Comparison of ENCODE assay signal across 12 cellular contexts in the genomic region with DNA sequence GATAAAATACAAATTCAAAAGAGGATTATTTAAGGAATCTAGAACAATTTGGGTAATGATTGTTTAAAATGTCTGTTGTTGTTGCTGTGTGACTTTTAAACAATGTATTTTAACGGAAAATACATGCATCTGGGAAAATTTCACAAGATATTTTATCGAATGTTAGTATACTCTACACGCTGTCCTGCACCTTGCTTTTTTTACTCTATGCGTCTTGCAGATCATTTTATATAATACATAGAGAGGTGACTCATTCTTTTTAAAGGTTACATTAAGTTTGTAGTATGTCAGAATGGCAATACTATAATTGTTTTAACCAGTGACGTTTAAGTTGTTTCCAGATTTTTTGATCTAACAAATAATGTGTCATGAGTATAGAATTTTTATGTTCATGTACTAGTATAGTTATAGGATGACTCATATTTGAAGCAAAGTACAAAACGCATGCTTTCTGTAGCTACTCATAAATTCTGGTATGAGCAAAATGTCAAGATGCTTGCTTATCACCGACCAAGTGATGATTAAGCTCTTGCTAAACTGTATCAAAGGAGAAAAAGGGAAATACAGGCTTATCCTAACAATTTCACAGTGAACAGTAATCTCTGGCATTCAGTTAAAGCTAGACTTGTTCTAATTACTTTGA. TPM values are rescaled to one million over a fixed set of nuclear protein-coding genes. Genes with fewer than 3 reads are reported as not detected.
A peak's percentile ranks its signal among the peaks of the same experiment; 100 is the strongest.
DNase-seq lines count a peak whose midpoint lies in the region; ATAC-seq and TF ChIP-seq lines count a peak whose summit lies in the region.
"Had no signal": no experiment of that assay in that cellular context is flagged by ENCODE, and none has a peak within 500 bp of the region (broad histone marks: within the 10 kb centered on the region; RNA-seq: fewer than 3 reads in every experiment).

No MANE protein-coding gene starts in this region.

- no peak for TF ChIP-seq RAD21 in Ishikawa (IDR thresholded peaks at IDR 0.05; ENCODE audit: low read depth)

- ATAC-seq in HG02973 (IDR thresholded peaks at IDR 0.05; ENCODE audit: unreplicated experiment) (no peak), HG03280 (IDR thresholded peaks at IDR 0.05; ENCODE audit: unreplicated experiment) (no peak)

- H3K4me1 Mint-ChIP-seq in mesothelial cell of epicardium, result peaks cover 23% of the 10 kb centered on the region

- peak; percentile 71 for DNase-seq in AG09319 (ENCODE audit: extremely low read depth, low read depth)
- peak; percentile 40 for DNase-seq in cerebellar cortex (ENCODE audit: low spot score)
- DNase-seq in mesothelial cell of epicardium (ENCODE audit: low spot score in 2 of 2, unreplicated experiment in 2 of 2), result no peak
- DNase-seq in germinal center (ENCODE audit: low spot score), result no peak
- no peak for DNase-seq in stimulated activated CD4-positive, alpha-beta T cell treated with anti-CD3 and anti-CD28 coated beads, Interleukin-12 subunit alpha, Interleukin-12 subunit beta, amount 100 ng/mL, for 4 hours
- DNase-seq: central memory CD4-positive, alpha-beta T cell; NCI-H187 treated with DMSO at 0.1 percent for 48 hours; occipital lobe; SHP77 treated with DMSO at 0.1 percent for 48 hours had no signal

- H3K36me3 Mint-ChIP-seq in mesothelial cell of epicardium, result no peaks in the 10 kb centered on the region

- no peak; the same call in 1 of the 2 replicates for TF ChIP-seq EP300 in Ishikawa (IDR thresholded peaks at IDR 0.05; ENCODE audit: borderline replicate concordance)

- no peak overlapping the region for H3K4me3 Mint-ChIP-seq in mesothelial cell of epicardium

- peak overlapping the region; percentile 74 for H3K27ac Mint-ChIP-seq in mesothelial cell of epicardium

- peaks cover 37% of the 10 kb centered on the region for H3K27me3 Mint-ChIP-seq in mesothelial cell of epicardium (ENCODE audit: low read depth)

- TF ChIP-seq CTCF in AG09319 (IDR thresholded peaks at IDR 0.05; ENCODE audit: low read depth, low read length) (no peak), mesothelial cell of epicardium (IDR thresholded peaks at IDR 0.05; ENCODE audit: unreplicated experiment) (no peak)

- H3K9me3 Mint-ChIP-seq in mesothelial cell of epicardium, result no peaks in the 10 kb centered on the region

TF ChIP-seq in Ishikawa, 13 proteins besides CTCF, POLR2A, EP300 and RAD21:
- TF ChIP-seq, protein P1, sequence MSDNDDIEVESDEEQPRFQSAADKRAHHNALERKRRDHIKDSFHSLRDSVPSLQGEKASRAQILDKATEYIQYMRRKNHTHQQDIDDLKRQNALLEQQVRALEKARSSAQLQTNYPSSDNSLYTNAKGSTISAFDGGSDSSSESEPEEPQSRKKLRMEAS (IDR thresholded peaks at IDR 0.05), result no peak; the same call in 1 of the 2 replicates
- no peak for TF ChIP-seq EGR1 (IDR thresholded peaks at IDR 0.05)
- no peak for TF ChIP-seq CREB1 (IDR thresholded peaks at IDR 0.05; ENCODE audit: low read depth)
- TF ChIP-seq YY1 (IDR thresholded peaks at IDR 0.05; ENCODE audit: low read depth), result no peak
- no peak for TF ChIP-seq TAF1 (IDR thresholded peaks at IDR 0.05; ENCODE audit: low read depth)
- peak; percentile 79 for TF ChIP-seq TEAD4 (IDR thresholded peaks at IDR 0.05)
- TF ChIP-seq, protein P2, sequence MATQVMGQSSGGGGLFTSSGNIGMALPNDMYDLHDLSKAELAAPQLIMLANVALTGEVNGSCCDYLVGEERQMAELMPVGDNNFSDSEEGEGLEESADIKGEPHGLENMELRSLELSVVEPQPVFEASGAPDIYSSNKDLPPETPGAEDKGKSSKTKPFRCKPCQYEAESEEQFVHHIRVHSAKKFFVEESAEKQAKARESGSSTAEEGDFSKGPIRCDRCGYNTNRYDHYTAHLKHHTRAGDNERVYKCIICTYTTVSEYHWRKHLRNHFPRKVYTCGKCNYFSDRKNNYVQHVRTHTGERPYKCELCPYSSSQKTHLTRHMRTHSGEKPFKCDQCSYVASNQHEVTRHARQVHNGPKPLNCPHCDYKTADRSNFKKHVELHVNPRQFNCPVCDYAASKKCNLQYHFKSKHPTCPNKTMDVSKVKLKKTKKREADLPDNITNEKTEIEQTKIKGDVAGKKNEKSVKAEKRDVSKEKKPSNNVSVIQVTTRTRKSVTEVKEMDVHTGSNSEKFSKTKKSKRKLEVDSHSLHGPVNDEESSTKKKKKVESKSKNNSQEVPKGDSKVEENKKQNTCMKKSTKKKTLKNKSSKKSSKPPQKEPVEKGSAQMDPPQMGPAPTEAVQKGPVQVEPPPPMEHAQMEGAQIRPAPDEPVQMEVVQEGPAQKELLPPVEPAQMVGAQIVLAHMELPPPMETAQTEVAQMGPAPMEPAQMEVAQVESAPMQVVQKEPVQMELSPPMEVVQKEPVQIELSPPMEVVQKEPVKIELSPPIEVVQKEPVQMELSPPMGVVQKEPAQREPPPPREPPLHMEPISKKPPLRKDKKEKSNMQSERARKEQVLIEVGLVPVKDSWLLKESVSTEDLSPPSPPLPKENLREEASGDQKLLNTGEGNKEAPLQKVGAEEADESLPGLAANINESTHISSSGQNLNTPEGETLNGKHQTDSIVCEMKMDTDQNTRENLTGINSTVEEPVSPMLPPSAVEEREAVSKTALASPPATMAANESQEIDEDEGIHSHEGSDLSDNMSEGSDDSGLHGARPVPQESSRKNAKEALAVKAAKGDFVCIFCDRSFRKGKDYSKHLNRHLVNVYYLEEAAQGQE (IDR thresholded peaks at IDR 0.05; ENCODE audit: low read depth), result no peak
- no peak for TF ChIP-seq CEBPB (IDR thresholded peaks at IDR 0.05)
- TF ChIP-seq ZBTB7A (IDR thresholded peaks at IDR 0.05; ENCODE audit: low read depth), result no peak
- TF ChIP-seq, protein P3, sequence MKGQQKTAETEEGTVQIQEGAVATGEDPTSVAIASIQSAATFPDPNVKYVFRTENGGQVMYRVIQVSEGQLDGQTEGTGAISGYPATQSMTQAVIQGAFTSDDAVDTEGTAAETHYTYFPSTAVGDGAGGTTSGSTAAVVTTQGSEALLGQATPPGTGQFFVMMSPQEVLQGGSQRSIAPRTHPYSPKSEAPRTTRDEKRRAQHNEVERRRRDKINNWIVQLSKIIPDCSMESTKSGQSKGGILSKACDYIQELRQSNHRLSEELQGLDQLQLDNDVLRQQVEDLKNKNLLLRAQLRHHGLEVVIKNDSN (IDR thresholded peaks at IDR 0.05), result no peak
- 0 out of 2 replicates have a peak, but pooled peaks have one; percentile 43 for TF ChIP-seq FOXM1 (IDR thresholded peaks at IDR 0.05; ENCODE audit: borderline replicate concordance, low read depth)
- TF ChIP-seq TCF12 (IDR thresholded peaks at IDR 0.05; ENCODE audit: low read depth), result 0 out of 2 replicates have a peak, but pooled peaks have one; percentile 39
- no peak for TF ChIP-seq NFIC (IDR thresholded peaks at IDR 0.05)

RNA-seq across cellular contexts. Expression of a gene that starts 4.9 kb away (rescaled TPM):
- 12.7 to 13.3 TPM (median 13.0 TPM) in 3 replicates for total RNA-seq in mesothelial cell of epicardium

Comparison
In these comparisons a context has a peak if more than half of its experiments do, and no peak if none do; other contexts are left out.
1. DNase-seq: peak in AG09319 (single experiment) and cerebellar cortex (single experiment); none in mesothelial cell of epicardium (0 of 2), germinal center (single experiment) and stimulated activated CD4-positive, alpha-beta T cell treated with anti-CD3 and anti-CD28 coated beads, Interleukin-12 subunit alpha, Interleukin-12 subunit beta, amount 100 ng/mL, for 4 hours (single experiment).